In genomic region chr4:124711469-124712416, GRCh38 we compare ENCODE assay signal across 8 cellular contexts. TPM values are rescaled to one million over a fixed set of nuclear protein-coding genes. Genes with fewer than 3 reads are reported as not detected.
A peak's percentile ranks its signal among the peaks of the same experiment; 100 is the strongest.
DNase-seq lines count a peak whose midpoint lies in the region; TF ChIP-seq lines count a peak whose summit lies in the region.

No MANE protein-coding gene starts in this region.

- H3K9me3 ChIP-seq in MG63 (no peaks in the 10 kb centered on the region), SK-N-SH (no peaks in the 10 kb centered on the region), liver (ENCODE audit: control insufficient read depth in 4 of 4, low read length in 3 of 4) (no peaks in the 10 kb centered on the region), stomach (no peaks in the 10 kb centered on the region)

- CTCF ChIA-PET in GM10248 (lab: Yijun Ruan, JAX) (no interaction called here), HEK293T (lab: Yijun Ruan, JAX) (interaction anchor here (0.5 to 0.7 kb wide), 3 partner anchors 9 to 143 kb away, joined by 3 read pairs; no protein-coding TSS in a partner anchor), SK-N-SH (lab: Yijun Ruan, JAX) (interaction anchor here (0.8 to 3.3 kb wide), 4 partner anchors 19 to 572 kb away, joined by 3 to 15 read pairs (median 6); no protein-coding TSS in a partner anchor)

- 2% methylated on average over 15 of the region's 38 CpGs for WGBS in SK-N-SH (ENCODE audit: low lambda C conversion rate)
- 4% methylated on average over 38 of the region's 38 CpGs for WGBS in liver
- 1% methylated on average over 12 to 38 of the region's 38 CpGs for WGBS in stomach, 5 donors

- TF ChIP-seq EP300 in SK-N-SH (IDR thresholded peaks at IDR 0.05; ENCODE audit: borderline replicate concordance in 1 of 2, low read depth in 1 of 2, low read length in 1 of 2) (no peak), stomach (IDR thresholded peaks at IDR 0.05) (no peak)

- H3K9me2 ChIP-seq in SK-N-SH: no peaks in the 10 kb centered on the region

- H3K4me3 ChIP-seq in ACC112 (ENCODE audit: low read depth, low read length) (peak overlapping the region; percentile 82), MG63 (peak overlapping the region; percentile 61), SK-N-SH (ENCODE audit: low read depth in 2 of 2, low read length in 1 of 2) (peak overlapping the region; percentile 86 to 88), liver (ENCODE audit: low read depth in 1 of 3, low read length in 3 of 3) (peak overlapping the region; percentile 78 to 84 (median 82)), stomach (peak overlapping the region; percentile 77 to 90 (median 86))

- H3K79me2 ChIP-seq in ACC112 (ENCODE audit: control insufficient read depth, insufficient read depth, low read length, unreplicated experiment) (peaks cover 53% of the 10 kb centered on the region), SK-N-SH (ENCODE audit: insufficient read depth) (peaks cover 53% of the 10 kb centered on the region)

- no peaks in the 10 kb centered on the region for H3K27me3 ChIP-seq in ACC112 (ENCODE audit: insufficient read depth, low read length)
- no peaks in the 10 kb centered on the region for H3K27me3 ChIP-seq in MG63
- no peaks in the 10 kb centered on the region for H3K27me3 ChIP-seq in SK-N-SH (ENCODE audit: insufficient read depth)
- H3K27me3 ChIP-seq in liver (ENCODE audit: control insufficient read depth in 4 of 4, insufficient read depth in 4 of 4, low read length in 3 of 4): no peaks in the 10 kb centered on the region
- H3K27me3 ChIP-seq in stomach: no peaks in the 10 kb centered on the region

- peaks cover 14% of the 10 kb centered on the region for H3K4me1 ChIP-seq in ACC112 (ENCODE audit: control insufficient read depth, insufficient read depth, low read length, unreplicated experiment)
- peaks cover 19 to 21% of the 10 kb centered on the region in 2 experiments; a peak in 3 of 4 replicates for H3K4me1 ChIP-seq in SK-N-SH (ENCODE audit: control insufficient read depth in 1 of 2, insufficient read depth in 2 of 2, low read depth in 1 of 2, low read length in 1 of 2)
- H3K4me1 ChIP-seq in liver (ENCODE audit: control insufficient read depth in 4 of 4, insufficient read depth in 4 of 4, low read length in 3 of 4): peaks cover 3 to 32% (median 19%) of the 10 kb centered on the region in 4 donors
- H3K4me1 ChIP-seq in stomach: peaks cover 12 to 57% (median 38%) of the 10 kb centered on the region in 4 donors

- TF ChIP-seq POLR2A in stomach (IDR thresholded peaks at IDR 0.05): no peak

- H4K20me1 ChIP-seq in SK-N-SH (ENCODE audit: insufficient read depth): peaks cover 45% of the 10 kb centered on the region

- DNase-seq in GM10248 (ENCODE audit: extremely low spot score): peak; percentile 18
- DNase-seq in HEK293T (ENCODE audit: extremely low spot score): peak; percentile 43
- peak; percentile 9 for DNase-seq in MG63
- DNase-seq in SK-N-SH: peak; percentile 88
- DNase-seq in effector CD8-positive, alpha-beta T cell (lab: John Stamatoyannopoulos, UW): peak; percentile 40
- peak; percentile 55 for DNase-seq in stomach

- TF ChIP-seq RAD21 in SK-N-SH (IDR thresholded peaks at IDR 0.05; ENCODE audit: low read length) (peak; percentile 53), liver (IDR thresholded peaks at IDR 0.05) (peak; percentile 52 to 54)

- intact Hi-C loops in stomach (cut with DNase I; ENCODE audit: low total_unique reads): no loop called here

- H3K27ac ChIP-seq in ACC112 (ENCODE audit: low read depth, low read length) (peak overlapping the region; percentile 89), SK-N-SH (ENCODE audit: low read depth in 2 of 2, low read length in 1 of 2) (peak overlapping the region; percentile 98 to 100), liver (ENCODE audit: low read depth in 1 of 2, low read length in 2 of 2) (peak overlapping the region; percentile 93 to 95), stomach (peak overlapping the region; percentile 95 to 98 (median 96))

- H2AFZ ChIP-seq in ACC112 (ENCODE audit: low read length, unreplicated experiment) (peak overlapping the region; percentile 52), SK-N-SH (ENCODE audit: low read depth) (peak overlapping the region; percentile 25; the same call in 1 of the 2 replicates)

- POLR2A ChIA-PET in GM10248 (lab: Yijun Ruan, JAX): no interaction called here
- POLR2A ChIA-PET in HEK293T (lab: Yijun Ruan, JAX): interaction anchor here (0.5 kb wide), 1 partner anchor 192 kb away, joined by 3 read pairs; no protein-coding TSS in a partner anchor
- POLR2A ChIA-PET in SK-N-SH (lab: Yijun Ruan, JAX): interaction anchor here (0.9 to 1.0 kb wide), 3 partner anchors 229 to 527 kb away, joined by 3 to 6 read pairs (median 3); no protein-coding TSS in a partner anchor

- no peak for TF ChIP-seq CTCF in GM10248 (IDR thresholded peaks at IDR 0.05; ENCODE audit: control extremely low read depth, extremely low read depth, low read depth, missing control alignments)
- TF ChIP-seq CTCF in SK-N-SH (IDR thresholded peaks at IDR 0.05): peak; percentile 38; the same call in 1 of the 2 replicates
- TF ChIP-seq CTCF in liver (IDR thresholded peaks at IDR 0.05; ENCODE audit: low read depth, low read length, missing input control): no peak
- TF ChIP-seq CTCF in stomach (IDR thresholded peaks at IDR 0.05): peak in 1 of 7 experiments; percentile 5

- H3K36me3 ChIP-seq in ACC112 (ENCODE audit: insufficient read depth, low read length) (peaks cover 7% of the 10 kb centered on the region), MG63 (peaks cover 5% of the 10 kb centered on the region; the same call in 1 of the 2 replicates), SK-N-SH (replicated peaks in 1 of 2; ENCODE audit: control insufficient read depth in 1 of 2, insufficient read depth in 2 of 2, low read length in 1 of 2) (peaks cover 9 to 37% of the 10 kb centered on the region in 2 experiments), liver (ENCODE audit: control insufficient read depth in 4 of 4, insufficient read depth in 3 of 4, low read depth in 1 of 4, low read length in 3 of 4) (no peaks in the 10 kb centered on the region), stomach (no peaks in the 10 kb centered on the region)

- peak overlapping the region; percentile 74 for H3K4me2 ChIP-seq in SK-N-SH

- peaks cover 38% of the 10 kb centered on the region for H3F3A ChIP-seq in SK-N-SH (replicated peaks; ENCODE audit: insufficient read depth)

- peak overlapping the region; percentile 87 for H3K9ac ChIP-seq in SK-N-SH
- peak overlapping the region; percentile 24 to 62 for H3K9ac ChIP-seq in liver (ENCODE audit: low read depth in 1 of 2, low read length in 2 of 2)

TF ChIP-seq in HEK293T, 16 proteins besides CTCF, POLR2A, EP300 and RAD21:
- TF ChIP-seq L3MBTL2 (conservative IDR thresholded peaks at IDR 0.05): peak; percentile 55
- TF ChIP-seq NFRKB (IDR thresholded peaks at IDR 0.05): no peak

TF ChIP-seq in SK-N-SH, 30 proteins besides CTCF, POLR2A, EP300 and RAD21 (continues in another document):
- peak; percentile 69 for TF ChIP-seq RXRA (IDR thresholded peaks at IDR 0.05; ENCODE audit: borderline replicate concordance, low read depth)

TF ChIP-seq in liver, 16 proteins besides CTCF, POLR2A, EP300 and RAD21:
- TF ChIP-seq HNF4G (IDR thresholded peaks at IDR 0.05) (no peak), EGR1 (IDR thresholded peaks at IDR 0.05; ENCODE audit: low read depth in 2 of 2) (no peak)

RNA-seq across cellular contexts. Expression of gene ANKRD50, which starts 0.8 kb away (rescaled TPM):
- 4.4 and 6.9 TPM in 2 replicates for total RNA-seq in MG63 (2014; rRNA removed; shearing (Covaris generic); ENCODE audit: low replicate concordance)
- polyA plus RNA-seq in SK-N-SH (2012; rRNA removed): 13.5 and 18.3 TPM in 2 replicates
- 16.6 and 17.1 TPM in 2 replicates for polyA plus RNA-seq in SK-N-SH (2012; cell fraction: cytosol; rRNA removed)
- polyA plus RNA-seq in SK-N-SH (2012; cell fraction: nucleus; rRNA removed): 10.8 and 27.7 TPM in 2 replicates
- 10 to 100 TPM in 1 of 2 donors, 1 to 10 TPM in 1; 8.9 to 16.7 TPM for total RNA-seq in liver
- 1 to 10 TPM; 2.4 to 3.1 TPM for polyA plus RNA-seq in liver
- total RNA-seq in stomach: 10 to 100 TPM in 4 of 5 donors, 1 to 10 TPM in 1; 9.9 to 51.2 (median 26.3) TPM
- polyA plus RNA-seq in stomach: 1 to 10 TPM; 2.7 to 3.4 (median 3.4) TPM

Comparison
In these comparisons a context has a peak if more than half of its experiments do, and no peak if none do; other contexts are left out.
1. Peak in every context shown above with its lines: DNase-seq, H3K4me3 ChIP-seq and H3K27ac ChIP-seq.
2. DNase-seq: peak in every context shown above with its lines; median percentile 88 in SK-N-SH; 55 in stomach; 43 in HEK293T; 40 in effector CD8-positive, alpha-beta T cell; 18 in GM10248; 9 in MG63.